ENCODE assay signal across 10 cellular contexts in the genomic region with DNA sequence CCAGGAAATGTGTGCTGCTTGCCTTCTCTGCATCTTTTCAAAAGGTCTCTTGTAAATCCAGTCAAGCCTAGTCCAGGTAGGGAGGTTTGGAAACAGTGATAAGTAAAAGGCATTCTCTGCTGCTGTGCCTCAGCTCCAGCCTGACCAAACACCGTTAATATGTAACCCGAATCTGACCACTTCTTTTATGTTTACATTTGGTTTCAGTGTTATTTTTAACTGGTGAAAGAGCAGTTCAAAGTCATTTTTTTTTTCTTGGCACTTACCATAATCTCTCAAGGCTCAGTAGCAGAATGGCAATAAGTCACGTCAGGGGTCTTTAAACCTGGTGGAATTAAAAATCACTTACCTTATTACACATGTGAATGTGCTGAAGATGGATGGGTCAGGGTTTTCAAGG.
DNase-seq lines count a peak whose midpoint lies in the region; ATAC-seq, FAIRE-seq and TF ChIP-seq lines count a peak whose summit lies in the region.
"Had no signal": no experiment of that assay in that cellular context is flagged by ENCODE, and none has a peak within 500 bp of the region (broad histone marks: within the 10 kb centered on the region; RNA-seq: fewer than 3 reads in every experiment).

No MANE protein-coding gene starts in this region.

- no peak overlapping the region for H3K4me3 ChIP-seq in astrocyte (ENCODE audit: insufficient read depth, low read depth, low read length)
- H3K4me3 ChIP-seq in tibial artery = no peak overlapping the region

- H3K9ac ChIP-seq in astrocyte (ENCODE audit: low read length) = no peak overlapping the region

- peak; percentile 22 for DNase-seq in NCI-H510A treated with DMSO at 0.1 percent for 48 hours (lab: John Stamatoyannopoulos, UW)
- no peak for DNase-seq in NCI-H510A (lab: John Stamatoyannopoulos, UW)
- peak; percentile 66 for DNase-seq in astrocyte (ENCODE audit: low read depth)
- no peak for DNase-seq in tibial artery
- DNase-seq in posterior cingulate gyrus = no peak
- no peak for DNase-seq in epidermal melanocyte (ENCODE audit: insufficient read length, low spot score)
- DNase-seq in middle frontal gyrus (ENCODE audit: extremely low spot score, low spot score) = no peak
- DNase-seq: NCI-H2171 had no signal

- ATAC-seq in HG03039 (IDR thresholded peaks at IDR 0.05; ENCODE audit: unreplicated experiment) = peak; percentile 45

- no peak overlapping the region for H3K27ac ChIP-seq in astrocyte (ENCODE audit: low read depth, low read length)
- peak overlapping the region; percentile 22 to 52 for H3K27ac ChIP-seq in tibial artery

- no peak for FAIRE-seq in astrocyte (lab: Jason Lieb, UNC)
- FAIRE-seq: urothelium cell line had no signal

- H3K9me3 ChIP-seq in astrocyte (ENCODE audit: insufficient read depth, low read depth, low read length) (no peaks in the 10 kb centered on the region), tibial artery (no peaks in the 10 kb centered on the region)

- peaks cover 3% of the 10 kb centered on the region for H3K27me3 Mint-ChIP-seq in astrocyte (ENCODE audit: low read depth, unreplicated experiment)

- intact Hi-C loops in tibial artery (cut with DNase I; ENCODE audit: low total_unique reads) (no loop called here), posterior cingulate gyrus (cut with DNase I) (no loop called here)

- H3K4me2 ChIP-seq in astrocyte (ENCODE audit: low read length) = peak overlapping the region; percentile 16

- peaks cover 10% of the 10 kb centered on the region for H3K4me1 ChIP-seq in astrocyte (ENCODE audit: insufficient read depth, low read length)
- peaks cover 0 to 42% (median 26%) of the 10 kb centered on the region in 4 donors for H3K4me1 ChIP-seq in tibial artery

- H2AFZ ChIP-seq in astrocyte (ENCODE audit: low read depth, low read length) = no peak overlapping the region

- no peak overlapping the region for H3K4me3 Mint-ChIP-seq in astrocyte (ENCODE audit: unreplicated experiment)

- TF ChIP-seq CTCF in astrocyte (IDR thresholded peaks at IDR 0.05; ENCODE audit: insufficient read depth, low read depth, low read length) (no peak), tibial artery (IDR thresholded peaks at IDR 0.05) (no peak)

- H3K36me3 ChIP-seq in astrocyte (ENCODE audit: insufficient read depth, low read length) (no peaks in the 10 kb centered on the region), tibial artery (no peaks in the 10 kb centered on the region)

- no peaks in the 10 kb centered on the region for H3K9me3 Mint-ChIP-seq in astrocyte (ENCODE audit: unreplicated experiment)

- peaks cover 13% of the 10 kb centered on the region for H3K4me1 Mint-ChIP-seq in astrocyte (ENCODE audit: low read depth, unreplicated experiment)

- H3K79me2 ChIP-seq in astrocyte (ENCODE audit: insufficient read depth, low read length) = no peaks in the 10 kb centered on the region

- no peaks in the 10 kb centered on the region for H4K20me1 ChIP-seq in astrocyte (ENCODE audit: insufficient read depth, low read length)

- H3K36me3 Mint-ChIP-seq in astrocyte (ENCODE audit: low read depth, unreplicated experiment) = no peaks in the 10 kb centered on the region

- no peak overlapping the region for H3K27ac Mint-ChIP-seq in astrocyte (ENCODE audit: unreplicated experiment)

- no peaks in the 10 kb centered on the region for H3K27me3 ChIP-seq in astrocyte (ENCODE audit: insufficient read depth, low read length)
- H3K27me3 ChIP-seq in tibial artery = no peaks in the 10 kb centered on the region

Comparison
In these comparisons a context has a peak if more than half of its experiments do, and no peak if none do; other contexts are left out.
1. DNase-seq: peak in NCI-H510A treated with DMSO at 0.1 percent for 48 hours (single experiment) and astrocyte (single experiment); none in NCI-H510A (single experiment), tibial artery (0 of 2), posterior cingulate gyrus (0 of 10), epidermal melanocyte (single experiment) and middle frontal gyrus (single experiment).